In the genomic region with DNA sequence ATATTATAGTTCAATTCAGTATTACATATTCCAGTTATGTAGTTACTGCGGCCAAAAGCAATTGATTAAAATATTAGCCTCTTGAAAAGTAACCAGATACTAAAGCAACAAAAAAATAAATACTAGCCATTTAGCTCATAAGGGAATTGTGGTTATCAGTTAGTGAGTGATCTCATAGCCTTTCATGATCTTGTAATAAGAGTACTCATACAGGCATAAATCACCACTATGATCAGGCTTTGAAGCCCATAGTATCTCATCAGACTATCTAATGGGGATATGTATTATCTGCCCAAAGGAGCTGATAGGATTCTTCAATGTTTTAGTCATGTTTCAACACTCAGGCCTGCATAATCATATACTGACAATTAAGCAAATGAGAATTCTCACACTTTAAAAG, we compare ENCODE assay signal across 14 cellular contexts.
DNase-seq lines count a peak whose midpoint lies in the region; ATAC-seq and TF ChIP-seq lines count a peak whose summit lies in the region.
"Had no signal": no experiment of that assay in that cellular context is flagged by ENCODE, and none has a peak within 500 bp of the region (broad histone marks: within the 10 kb centered on the region; RNA-seq: fewer than 3 reads in every experiment).

No MANE protein-coding gene starts in this region.

- CTCF ChIA-PET in HEK293T (lab: Yijun Ruan, JAX) = no interaction called here

- no peaks in the 10 kb centered on the region for H3K4me1 Mint-ChIP-seq in immature natural killer cell
- H3K4me1 Mint-ChIP-seq: CD4-positive, alpha-beta memory T cell had no signal

- H3K27me3 Mint-ChIP-seq in immature natural killer cell (ENCODE audit: low read depth in 3 of 3) = peaks cover 0 to 9% (median 0%) of the 10 kb centered on the region in 3 donors

- no peak overlapping the region for H3K27ac Mint-ChIP-seq in immature natural killer cell
- H3K27ac Mint-ChIP-seq: CD4-positive, alpha-beta memory T cell had no signal

- no peak for DNase-seq in HEK293T (ENCODE audit: extremely low spot score)
- DNase-seq in NCI-H226 = peak; percentile 49
- peak; percentile 35 for DNase-seq in fibroblast of peridontal ligament (ENCODE audit: extremely low read depth)
- no peak for DNase-seq in activated naive CD4-positive, alpha-beta T cell (lab: John Stamatoyannopoulos, UW)
- no peak for DNase-seq in immature natural killer cell
- DNase-seq: C1 segment of cervical spinal cord; Calu3; CD4-positive, alpha-beta memory T cell; COR-L47; DMS53; DMS79 treated with DMSO at 0.1 percent for 48 hours; GF-D8; GOT3 had no signal

- H3K4me3 Mint-ChIP-seq in immature natural killer cell = no peak overlapping the region
- H3K4me3 Mint-ChIP-seq: CD4-positive, alpha-beta memory T cell had no signal

- H3K9me3 Mint-ChIP-seq in immature natural killer cell = peaks cover 0 to 3% (median 0%) of the 10 kb centered on the region in 6 donors

- H3K36me3 Mint-ChIP-seq in immature natural killer cell = no peaks in the 10 kb centered on the region
- H3K36me3 Mint-ChIP-seq: CD4-positive, alpha-beta memory T cell had no signal

- POLR2A ChIA-PET in HEK293T (lab: Yijun Ruan, JAX) = no interaction called here

- ATAC-seq in HG02623 (IDR thresholded peaks at IDR 0.05; ENCODE audit: unreplicated experiment) = no peak

TF ChIP-seq in HEK293T, 16 proteins besides CTCF, POLR2A, EP300 and RAD21:
- TF ChIP-seq ARNT (IDR thresholded peaks at IDR 0.05) (no peak), PKNOX1 (IDR thresholded peaks at IDR 0.05) (peak; percentile 21; the same call in 1 of the 2 replicates)
TF ChIP-seq in HEK293T: peak in this region for 1.

Comparison
In these comparisons a context has a peak if more than half of its experiments do, and no peak if none do; other contexts are left out.
1. DNase-seq: peak in NCI-H226 (single experiment) and fibroblast of peridontal ligament (single experiment); none in HEK293T (single experiment), activated naive CD4-positive, alpha-beta T cell (0 of 4) and immature natural killer cell (0 of 3).